ENCODE assay signal across 1 cellular context in the genomic region with DNA sequence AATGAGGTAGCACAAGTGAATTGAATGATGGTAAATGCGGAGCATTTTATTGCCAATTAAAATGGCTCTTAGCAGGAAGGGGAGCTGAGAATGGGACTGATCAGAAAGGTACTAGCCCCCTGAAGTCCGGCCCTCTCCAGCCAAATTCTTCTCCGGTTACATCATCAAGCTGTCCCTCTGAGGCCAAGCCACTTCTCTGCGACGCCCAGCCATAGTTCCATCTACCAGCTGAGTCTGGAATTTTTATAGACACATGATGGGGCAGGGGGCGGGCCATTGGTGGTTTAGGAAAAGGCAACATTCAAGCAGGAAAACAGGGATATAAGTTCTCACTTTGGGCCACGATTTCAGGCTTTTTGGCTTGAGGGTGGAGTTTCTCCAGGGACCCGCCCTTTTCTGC.
TF ChIP-seq lines count a peak whose summit lies in the region.

No MANE protein-coding gene starts in this region.

TF ChIP-seq in WTC11, 78 proteins besides CTCF, POLR2A, EP300 and RAD21 (continued from another document):
- TF ChIP-seq MAX (CRISPR knock-in tag; IDR thresholded peaks at IDR 0.05): no peak
- no peak for TF ChIP-seq CREB1 (CRISPR knock-in tag; IDR thresholded peaks at IDR 0.05)
